ENCODE assay signal across 27 cellular contexts in genomic region chr3:17394541-17395179, GRCh38.
"Had no signal": no experiment of that assay in that cellular context is flagged by ENCODE, and none has a peak within 500 bp of the region (broad histone marks: within the 10 kb centered on the region; RNA-seq: fewer than 3 reads in every experiment).

No MANE protein-coding gene starts in this region.

- H3K36me3 ChIP-seq: cardiac muscle cell had no signal

- DNase-seq: activated CD4-positive, alpha-beta T cell treated with anti-CD3 and anti-CD28 coated beads, Interleukin-2, amount 50 U/mL, for 1 hour; activated CD4-positive, CD25-positive, alpha-beta regulatory T cell treated with anti-CD3 and anti-CD28 coated beads, Interleukin-2, amount 50 U/mL, for 72 hours; activated CD8-positive, alpha-beta T cell treated with anti-CD3 and anti-CD28 coated beads, Interleukin-2, amount 10 ng/mL, durations not matched to agents 7 days and 5 days; activated gamma-delta T cell; anterior cingulate cortex; body of pancreas; cortex of kidney; head of caudate nucleus; islet precursor cell; left cardiac atrium; occipital lobe; posterior cingulate gyrus; small intestine; stimulated activated CD4-positive, alpha-beta T cell treated with anti-CD3 and anti-CD28 coated beads, Interleukin-15, amount 100 ng/mL, for 24 hours; stimulated activated CD8-positive, alpha-beta memory T cell treated with anti-CD3 and anti-CD28 coated beads, Interleukin-4, amount 100 ng/mL, for 48 hours; stimulated activated naive CD4-positive, alpha-beta T cell treated with Interleukin-2 at 50 U/mL for 16 hours had no signal

- ATAC-seq: activated CD8-positive, alpha-beta T cell treated with anti-CD3 and anti-CD28 coated beads, Interleukin-2, amount 10 ng/mL, durations not matched to agents 7 days and 5 days; body of pancreas; gastroesophageal sphincter; left cardiac atrium; sciatic nerve had no signal

- H3K9me3 ChIP-seq: body of pancreas, thoracic aorta had no signal

- H3K4me1 ChIP-seq: body of pancreas, gastroesophageal sphincter had no signal

- H3K9me3 Mint-ChIP-seq: activated naive CD4-positive, alpha-beta T cell treated with anti-CD3 and anti-CD28 coated beads, Interleukin-2, amount 50 U/mL, for 24 hours; T-helper 1 cell treated with Interleukin-12 subunit alpha and Interleukin-12 subunit beta and Interleukin-4 antibody, amounts not matched to agents 30 μg/mL and 1 μg/mL, for 36 hours; type B pancreatic cell had no signal

- H3K4me1 Mint-ChIP-seq: activated naive CD4-positive, alpha-beta T cell treated with anti-CD3 and anti-CD28 coated beads, Interleukin-2, amount 50 U/mL, for 24 hours; neural crest cell had no signal

- H3K4me3 Mint-ChIP-seq: activated CD8-positive, alpha-beta T cell treated with anti-CD3 and anti-CD28 coated beads, Interleukin-2, amount 10 ng/mL, durations not matched to agents 7 days and 5 days; activated naive CD4-positive, alpha-beta T cell treated with anti-CD3 and anti-CD28 coated beads, Interleukin-2, amount 50 U/mL, for 24 hours; activated T-helper 1 cell treated with anti-CD3 and anti-CD28 coated beads, Interleukin-12 subunit alpha, Interleukin-12 subunit beta, Interleukin-2, Interleukin-4 antibody, amounts not matched to agents 30 ng/mL and 10 ng/mL and 1 ng/mL, durations not matched to agents 14 hours and 24 hours and 36 hours; neural crest cell; T-helper 1 cell treated with Interleukin-12 subunit alpha and Interleukin-12 subunit beta and Interleukin-4 antibody, amounts not matched to agents 30 μg/mL and 1 μg/mL, for 36 hours; type B pancreatic cell had no signal

- H3K27me3 Mint-ChIP-seq: activated naive CD4-positive, alpha-beta T cell treated with anti-CD3 and anti-CD28 coated beads, Interleukin-2, amount 50 U/mL, for 24 hours; type B pancreatic cell had no signal

- H3K27ac ChIP-seq: body of pancreas, cardiac muscle cell, epithelial cell of prostate, gastroesophageal sphincter, thoracic aorta, VCaP had no signal

- H3K4me3 ChIP-seq: body of pancreas, cardiac muscle cell, gastroesophageal sphincter, thoracic aorta had no signal

- H3K27ac Mint-ChIP-seq: activated CD8-positive, alpha-beta T cell treated with anti-CD3 and anti-CD28 coated beads, Interleukin-2, amount 10 ng/mL, durations not matched to agents 7 days and 5 days; activated naive CD4-positive, alpha-beta T cell treated with anti-CD3 and anti-CD28 coated beads, Interleukin-2, amount 50 U/mL, for 24 hours; activated T-helper 1 cell treated with anti-CD3 and anti-CD28 coated beads, Interleukin-12 subunit alpha, Interleukin-12 subunit beta, Interleukin-2, Interleukin-4 antibody, amounts not matched to agents 30 ng/mL and 10 ng/mL and 1 ng/mL, durations not matched to agents 14 hours and 24 hours and 36 hours; T-helper 1 cell treated with Interleukin-12 subunit alpha and Interleukin-12 subunit beta and Interleukin-4 antibody, amounts not matched to agents 30 μg/mL and 1 μg/mL, for 36 hours; type B pancreatic cell had no signal

- H3K27me3 ChIP-seq: body of pancreas, cardiac muscle cell, gastroesophageal sphincter had no signal
